13 cellular contexts compared by ENCODE assay signal in the genomic region with DNA sequence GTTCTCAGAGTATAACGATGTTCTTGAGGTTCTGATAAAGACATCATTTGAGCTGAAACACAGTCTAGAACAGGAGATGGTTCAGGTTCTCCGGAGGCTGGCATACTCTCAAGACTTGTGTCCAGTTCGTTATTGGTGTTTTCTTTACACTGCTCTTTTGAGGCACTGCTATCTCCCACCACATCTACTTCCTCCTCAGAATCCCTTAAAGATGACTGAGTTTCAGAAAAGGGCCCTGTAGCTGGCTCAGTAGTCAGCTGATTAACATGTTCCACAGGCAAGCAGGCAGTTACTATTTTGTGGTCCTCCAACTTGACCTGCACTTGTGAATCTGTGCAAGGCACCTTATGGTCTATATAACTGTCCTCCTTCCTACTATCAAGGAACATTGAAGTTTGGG.
"Had no signal": no experiment of that assay in that cellular context is flagged by ENCODE, and none has a peak within 500 bp of the region (broad histone marks: within the 10 kb centered on the region; RNA-seq: fewer than 3 reads in every experiment).

No MANE protein-coding gene starts in this region.

- H3K4me3 ChIP-seq: hepatocyte, lung, mucosa of descending colon had no signal

- H3K27me3 ChIP-seq: hepatocyte had no signal

- DNase-seq: activated CD4-positive, alpha-beta T cell treated with anti-CD3 and anti-CD28 coated beads for 48 hours; activated naive CD4-positive, alpha-beta T cell treated with anti-CD3 and anti-CD28 coated beads, Interleukin-2, amount 50 U/mL, for 16 hours; activated T-cell treated with anti-CD3 and anti-CD28 coated beads for 4 hours; amniotic stem cell; kidney glomerular epithelial cell; mucosa of descending colon; natural killer cell; right cardiac atrium; small intestine; T-helper 9 cell had no signal

- H3K27ac ChIP-seq: hepatocyte had no signal

- H2AFZ ChIP-seq: hepatocyte had no signal

- H3K4me2 ChIP-seq: hepatocyte had no signal

- FAIRE-seq: small intestine had no signal

- ATAC-seq: mucosa of descending colon; natural killer cell; right cardiac atrium; stimulated activated memory B cell treated with anti-CD40 and anti-IgM and Interleukin-4, amounts not matched to agents 10 μg/mL and 1 μg/mL and 100 μg/mL, for 72 hours had no signal

- H3K9me3 ChIP-seq: mucosa of descending colon had no signal
